Comparison of ENCODE assay signal across 26 cellular contexts in genomic region chr5:143343042-143343441, GRCh38.
DNase-seq lines count a peak whose midpoint lies in the region; ATAC-seq, FAIRE-seq and TF ChIP-seq lines count a peak whose summit lies in the region.
"Had no signal": no experiment of that assay in that cellular context is flagged by ENCODE, and none has a peak within 500 bp of the region (broad histone marks: within the 10 kb centered on the region; RNA-seq: fewer than 3 reads in every experiment).

No MANE protein-coding gene starts in this region.

- peaks cover 5% of the 10 kb centered on the region for H3K9me3 Mint-ChIP-seq in activated CD8-positive, alpha-beta T cell treated with anti-CD3 and anti-CD28 coated beads for 36 hours
- peaks cover 7% of the 10 kb centered on the region for H3K9me3 Mint-ChIP-seq in activated CD8-positive, alpha-beta T cell treated with anti-CD3 and anti-CD28 coated beads, Interleukin-2, amount 10 ng/mL, durations not matched to agents 7 days and 5 days (ENCODE audit: insufficient read depth)
- H3K9me3 Mint-ChIP-seq in activated naive CD8-positive, alpha-beta T cell treated with anti-CD3 and anti-CD28 coated beads for 36 hours: peaks cover 5% of the 10 kb centered on the region
- no peaks in the 10 kb centered on the region for H3K9me3 Mint-ChIP-seq in nephron progenitor cell
- H3K9me3 Mint-ChIP-seq: activated T-helper 17 cell treated with anti-CD3 and anti-CD28 coated beads, Interleukin-2, amount 50 U/mL, for 72 hours; CD4-positive, alpha-beta memory T cell; central memory CD8-positive, alpha-beta T cell; dendritic cell treated with granulocyte-macrophage colony-stimulating factor and Interleukin-4, amounts not matched to agents 40 ng/mL and 50 ng/mL, for 4 days had no signal

- peak overlapping the region; percentile 61 for H3K27ac Mint-ChIP-seq in activated CD8-positive, alpha-beta T cell treated with anti-CD3 and anti-CD28 coated beads for 36 hours
- H3K27ac Mint-ChIP-seq in activated CD8-positive, alpha-beta T cell treated with anti-CD3 and anti-CD28 coated beads, Interleukin-2, amount 10 ng/mL, durations not matched to agents 7 days and 5 days: no peak overlapping the region
- H3K27ac Mint-ChIP-seq in activated naive CD8-positive, alpha-beta T cell treated with anti-CD3 and anti-CD28 coated beads for 36 hours: peak overlapping the region; percentile 74
- no peak overlapping the region for H3K27ac Mint-ChIP-seq in nephron progenitor cell
- H3K27ac Mint-ChIP-seq: dendritic cell treated with granulocyte-macrophage colony-stimulating factor and Interleukin-4, amounts not matched to agents 40 ng/mL and 50 ng/mL, for 4 days; progenitor cell of endocrine pancreas had no signal

- H2BK15ac ChIP-seq in mesenchymal stem cell (ENCODE audit: low read depth, poor library complexity, severe bottlenecking): no peak overlapping the region

- no peak overlapping the region for H3K4ac ChIP-seq in mesenchymal stem cell (ENCODE audit: low read depth in 1 of 2, low read length in 2 of 2)

- H3K9me3 ChIP-seq in mesenchymal stem cell (ENCODE audit: control insufficient read depth, low read length): no peaks in the 10 kb centered on the region
- H3K9me3 ChIP-seq: SJCRH30, transverse colon had no signal

- no peak for TF ChIP-seq POLR2A in H54 (IDR thresholded peaks at IDR 0.05; ENCODE audit: low read depth, low read length)

- WGBS in mesenchymal stem cell: 100% methylated on average over 1 of the region's 2 CpGs

- peak; percentile 81 for FAIRE-seq in H54 (lab: Jason Lieb, UNC)
- FAIRE-seq: HepG2, RCC 7860 had no signal

- H2BK12ac ChIP-seq in mesenchymal stem cell (ENCODE audit: low read length in 2 of 2): no peak overlapping the region

- no peak overlapping the region for H3K4me3 ChIP-seq in mesenchymal stem cell (ENCODE audit: insufficient read depth in 1 of 2, low read depth in 1 of 2, low read length in 2 of 2)
- H3K4me3 ChIP-seq: lung, SJCRH30, transverse colon had no signal

- H3K4me3 Mint-ChIP-seq in activated CD8-positive, alpha-beta T cell treated with anti-CD3 and anti-CD28 coated beads for 36 hours: no peak overlapping the region
- H3K4me3 Mint-ChIP-seq in activated CD8-positive, alpha-beta T cell treated with anti-CD3 and anti-CD28 coated beads, Interleukin-2, amount 10 ng/mL, durations not matched to agents 7 days and 5 days: no peak overlapping the region
- H3K4me3 Mint-ChIP-seq in activated naive CD8-positive, alpha-beta T cell treated with anti-CD3 and anti-CD28 coated beads for 36 hours: no peak overlapping the region
- no peak overlapping the region for H3K4me3 Mint-ChIP-seq in nephron progenitor cell
- H3K4me3 Mint-ChIP-seq: CD4-positive, alpha-beta memory T cell; central memory CD8-positive, alpha-beta T cell; dendritic cell treated with granulocyte-macrophage colony-stimulating factor and Interleukin-4, amounts not matched to agents 40 ng/mL and 50 ng/mL, for 4 days had no signal

- peak overlapping the region; percentile 65 for H2AK5ac ChIP-seq in mesenchymal stem cell (ENCODE audit: low read length, severe bottlenecking)

- no peak overlapping the region for H3K14ac ChIP-seq in mesenchymal stem cell (ENCODE audit: low read length in 2 of 2)

- H3K4me1 ChIP-seq in mesenchymal stem cell (ENCODE audit: control insufficient read depth, insufficient read depth, low read depth, low read length): no peaks in the 10 kb centered on the region

- H3K18ac ChIP-seq in mesenchymal stem cell (ENCODE audit: low read depth in 1 of 2, low read length in 2 of 2): no peak overlapping the region

- no peak overlapping the region for H2BK5ac ChIP-seq in mesenchymal stem cell (ENCODE audit: low read depth, low read length, poor library complexity, severe bottlenecking)

- H2AFZ ChIP-seq in mesenchymal stem cell (ENCODE audit: low read depth, low read length): no peak overlapping the region

- DNase-seq in activated CD8-positive, alpha-beta T cell treated with anti-CD3 and anti-CD28 coated beads for 36 hours: no peak
- DNase-seq in activated CD8-positive, alpha-beta T cell treated with anti-CD3 and anti-CD28 coated beads, Interleukin-2, amount 10 ng/mL, durations not matched to agents 7 days and 5 days: no peak
- DNase-seq in H54 (ENCODE audit: insufficient read length, low spot score) (no peak), mesenchymal stem cell (no peak), omental fat pad (ENCODE audit: low spot score) (no peak), GM19240 (ENCODE audit: insufficient read length, low spot score) (no peak), nephron progenitor cell (no peak)
- DNase-seq in activated naive CD8-positive, alpha-beta T cell treated with anti-CD3 and anti-CD28 coated beads for 36 hours: no peak
- DNase-seq: activated CD4-positive, alpha-beta T cell treated with anti-CD3 and anti-CD28 coated beads, Interleukin-2, amount 50 U/mL, for 4 hours; activated CD8-positive, alpha-beta memory T cell treated with anti-CD3 and anti-CD28 coated beads, Interleukin-2, amount 50 U/mL, for 4 hours; AML-193; CD4-positive, alpha-beta memory T cell; glutamatergic neuron; NCI-H1105 treated with DMSO at 0.1 percent for 48 hours; NCI-H1930; NCI-H526; SJCRH30; T1000; transverse colon had no signal

- CTCF ChIA-PET in activated CD8-positive, alpha-beta T cell treated with anti-CD3 and anti-CD28 coated beads for 36 hours (lab: Charles Lee): interaction anchor here (1.0 kb wide), 1 partner anchor 9 kb away, joined by 3 read pairs; no protein-coding TSS in a partner anchor
- CTCF ChIA-PET in activated CD8-positive, alpha-beta T cell treated with anti-CD3 and anti-CD28 coated beads, Interleukin-2, amount 10 ng/mL, durations not matched to agents 7 days and 5 days (lab: Charles Lee): interaction anchor here (0.5 kb wide), 1 partner anchor 11 kb away, joined by 3 read pairs; no protein-coding TSS in a partner anchor

- intact Hi-C loops in activated CD8-positive, alpha-beta T cell treated with anti-CD3 and anti-CD28 coated beads for 36 hours (cut with micrococcal nuclease): no loop called here

- H3K4me2 ChIP-seq in mesenchymal stem cell (ENCODE audit: low read length, poor library complexity, severe bottlenecking): no peak overlapping the region

- H3K9ac ChIP-seq in mesenchymal stem cell (ENCODE audit: low read length): no peak overlapping the region

- no peaks in the 10 kb centered on the region for H3K27me3 ChIP-seq in mesenchymal stem cell (ENCODE audit: control insufficient read depth in 1 of 2, insufficient read depth in 1 of 2, low read length in 2 of 2)
- H3K27me3 ChIP-seq: SJCRH30, transverse colon had no signal

- peaks cover 32% of the 10 kb centered on the region for H3K36me3 Mint-ChIP-seq in activated CD8-positive, alpha-beta T cell treated with anti-CD3 and anti-CD28 coated beads for 36 hours (ENCODE audit: low read depth)
- peaks cover 39% of the 10 kb centered on the region for H3K36me3 Mint-ChIP-seq in activated CD8-positive, alpha-beta T cell treated with anti-CD3 and anti-CD28 coated beads, Interleukin-2, amount 10 ng/mL, durations not matched to agents 7 days and 5 days (ENCODE audit: low read depth)
- H3K36me3 Mint-ChIP-seq in activated naive CD8-positive, alpha-beta T cell treated with anti-CD3 and anti-CD28 coated beads for 36 hours: peaks cover 32% of the 10 kb centered on the region
- no peaks in the 10 kb centered on the region for H3K36me3 Mint-ChIP-seq in nephron progenitor cell (ENCODE audit: low read depth)

- peaks cover 65% of the 10 kb centered on the region for H3K4me1 Mint-ChIP-seq in activated CD8-positive, alpha-beta T cell treated with anti-CD3 and anti-CD28 coated beads for 36 hours (ENCODE audit: low read depth)
- peaks cover 27% of the 10 kb centered on the region for H3K4me1 Mint-ChIP-seq in activated CD8-positive, alpha-beta T cell treated with anti-CD3 and anti-CD28 coated beads, Interleukin-2, amount 10 ng/mL, durations not matched to agents 7 days and 5 days (ENCODE audit: low read depth)
- peaks cover 52% of the 10 kb centered on the region for H3K4me1 Mint-ChIP-seq in activated naive CD8-positive, alpha-beta T cell treated with anti-CD3 and anti-CD28 coated beads for 36 hours
- H3K4me1 Mint-ChIP-seq in nephron progenitor cell: peaks cover 10% of the 10 kb centered on the region

- H3K27me3 Mint-ChIP-seq in activated CD8-positive, alpha-beta T cell treated with anti-CD3 and anti-CD28 coated beads for 36 hours: no peaks in the 10 kb centered on the region
- H3K27me3 Mint-ChIP-seq in activated CD8-positive, alpha-beta T cell treated with anti-CD3 and anti-CD28 coated beads, Interleukin-2, amount 10 ng/mL, durations not matched to agents 7 days and 5 days (ENCODE audit: low read depth): no peaks in the 10 kb centered on the region
- H3K27me3 Mint-ChIP-seq in activated naive CD8-positive, alpha-beta T cell treated with anti-CD3 and anti-CD28 coated beads for 36 hours: no peaks in the 10 kb centered on the region
- no peaks in the 10 kb centered on the region for H3K27me3 Mint-ChIP-seq in nephron progenitor cell (ENCODE audit: low read depth, poor library complexity)
- H3K27me3 Mint-ChIP-seq: activated T-helper 17 cell treated with anti-CD3 and anti-CD28 coated beads, Interleukin-2, amount 50 U/mL, for 72 hours; CD4-positive, alpha-beta memory T cell; central memory CD8-positive, alpha-beta T cell; dendritic cell treated with granulocyte-macrophage colony-stimulating factor and Interleukin-4, amounts not matched to agents 40 ng/mL and 50 ng/mL, for 4 days; progenitor cell of endocrine pancreas had no signal

- no peak overlapping the region for H4K91ac ChIP-seq in mesenchymal stem cell (ENCODE audit: low read length)

- no peak overlapping the region for H4K8ac ChIP-seq in mesenchymal stem cell (ENCODE audit: low read length)

- H3K27ac ChIP-seq in mesenchymal stem cell (ENCODE audit: low read length, poor library complexity, severe bottlenecking): no peak overlapping the region
- H3K27ac ChIP-seq: SJCRH30 had no signal

- H3K36me3 ChIP-seq in mesenchymal stem cell (ENCODE audit: control insufficient read depth in 1 of 2, insufficient read depth in 2 of 2, low read depth in 1 of 2, low read length in 2 of 2): peaks cover 5 to 20% of the 10 kb centered on the region in 2 experiments
- H3K36me3 ChIP-seq: transverse colon had no signal

- POLR2A ChIA-PET in activated CD8-positive, alpha-beta T cell treated with anti-CD3 and anti-CD28 coated beads for 36 hours (lab: Charles Lee): no interaction called here
- POLR2A ChIA-PET in activated CD8-positive, alpha-beta T cell treated with anti-CD3 and anti-CD28 coated beads, Interleukin-2, amount 10 ng/mL, durations not matched to agents 7 days and 5 days (lab: Charles Lee): no interaction called here

- no peak for ATAC-seq in activated CD8-positive, alpha-beta T cell treated with anti-CD3 and anti-CD28 coated beads for 36 hours
- no peak for ATAC-seq in activated CD8-positive, alpha-beta T cell treated with anti-CD3 and anti-CD28 coated beads, Interleukin-2, amount 10 ng/mL, durations not matched to agents 7 days and 5 days
- ATAC-seq in omental fat pad (ENCODE audit: low FRiP score): no peak
- ATAC-seq: activated T-helper 17 cell treated with anti-CD3 and anti-CD28 coated beads, Interleukin-2, amount 50 U/mL, for 72 hours; HepG2 had no signal

- no peak overlapping the region for H2BK120ac ChIP-seq in mesenchymal stem cell (ENCODE audit: low read depth, low read length)

- no peak for TF ChIP-seq CTCF in activated CD8-positive, alpha-beta T cell treated with anti-CD3 and anti-CD28 coated beads for 36 hours (IDR thresholded peaks at IDR 0.05)
- TF ChIP-seq CTCF in omental fat pad (IDR thresholded peaks at IDR 0.05) (no peak), nephron progenitor cell (IDR thresholded peaks at IDR 0.05) (no peak)

- peaks cover 20% of the 10 kb centered on the region for H3K79me1 ChIP-seq in mesenchymal stem cell (replicated peaks; ENCODE audit: low read length, poor library complexity, severe bottlenecking)

- no peak overlapping the region for H3K23ac ChIP-seq in mesenchymal stem cell (ENCODE audit: low read length in 2 of 2)

Comparison
In these comparisons a context has a peak if more than half of its experiments do, and no peak if none do; other contexts are left out.
1. H3K27ac Mint-ChIP-seq: peak in activated CD8-positive, alpha-beta T cell treated with anti-CD3 and anti-CD28 coated beads for 36 hours (single experiment) and activated naive CD8-positive, alpha-beta T cell treated with anti-CD3 and anti-CD28 coated beads for 36 hours (single experiment); none in activated CD8-positive, alpha-beta T cell treated with anti-CD3 and anti-CD28 coated beads, Interleukin-2, amount 10 ng/mL, durations not matched to agents 7 days and 5 days (single experiment) and nephron progenitor cell (single experiment).